ENCODE assay signal across 8 cellular contexts in genomic region chr9:6305954-6306563, GRCh38. TPM values are rescaled to one million over a fixed set of nuclear protein-coding genes. Genes with fewer than 3 reads are reported as not detected.
DNase-seq lines count a peak whose midpoint lies in the region; ATAC-seq and TF ChIP-seq lines count a peak whose summit lies in the region.

No MANE protein-coding gene starts in this region.

- no peak overlapping the region for H2BK12ac ChIP-seq in neuronal stem cell (ENCODE audit: low read length)

- H2AK5ac ChIP-seq in neuronal stem cell (ENCODE audit: low read depth, low read length) = no peak overlapping the region

- H2BK5ac ChIP-seq in neuronal stem cell (ENCODE audit: low read length) = no peak overlapping the region

- no peak overlapping the region for H3K4ac ChIP-seq in neuronal stem cell (ENCODE audit: low read length)

- H3K27me3 ChIP-seq in CD4-positive, CD25-positive, alpha-beta regulatory T cell (ENCODE audit: control insufficient read depth, insufficient read depth, low read length) = peaks cover 16% of the 10 kb centered on the region
- 0 out of 2 replicates have a peak, but pooled peaks cover 7% of the 10 kb centered on the region for H3K27me3 ChIP-seq in OCI-LY3 (ENCODE audit: low read depth, low read length)
- peaks cover 0 to 4% (median 0%) of the 10 kb centered on the region in 4 donors for H3K27me3 ChIP-seq in esophagus muscularis mucosa
- H3K27me3 ChIP-seq in neuronal stem cell (ENCODE audit: control insufficient read depth in 3 of 3, insufficient read depth in 3 of 3, low read depth in 1 of 3, low read length in 3 of 3) = peaks cover 0 to under 1% (median 0%) of the 10 kb centered on the region in 3 experiments

- no peaks in the 10 kb centered on the region for H3K79me1 ChIP-seq in neuronal stem cell (ENCODE audit: low read depth, low read length)

- H3K36me3 Mint-ChIP-seq in CD4-positive, CD25-positive, alpha-beta regulatory T cell = no peaks in the 10 kb centered on the region
- no peaks in the 10 kb centered on the region for H3K36me3 Mint-ChIP-seq in HFFc6 (ENCODE audit: low read depth)
- no peaks in the 10 kb centered on the region for H3K36me3 Mint-ChIP-seq in activated CD4-positive, alpha-beta T cell treated with anti-CD3 and anti-CD28 coated beads, Interleukin-2, amount 10 ng/mL, durations not matched to agents 24 days and 14 days (ENCODE audit: low read depth)

- H3K14ac ChIP-seq in neuronal stem cell (ENCODE audit: low read length) = no peak overlapping the region

- H3K4me3 Mint-ChIP-seq in CD4-positive, CD25-positive, alpha-beta regulatory T cell = no peak overlapping the region
- H3K4me3 Mint-ChIP-seq in HFFc6 = no peak overlapping the region
- H3K4me3 Mint-ChIP-seq in activated CD4-positive, alpha-beta T cell treated with anti-CD3 and anti-CD28 coated beads, Interleukin-2, amount 10 ng/mL, durations not matched to agents 24 days and 14 days = no peak overlapping the region

- no peak overlapping the region for H2BK15ac ChIP-seq in neuronal stem cell (ENCODE audit: low read length)

- H3K79me2 ChIP-seq in OCI-LY3 (ENCODE audit: low read length) = no peaks in the 10 kb centered on the region

- no peaks in the 10 kb centered on the region for H4K20me1 ChIP-seq in OCI-LY3 (ENCODE audit: insufficient read depth, low read length)

- no peak for TF ChIP-seq EP300 in esophagus muscularis mucosa (IDR thresholded peaks at IDR 0.05)

- TF ChIP-seq POLR2A in esophagus muscularis mucosa (IDR thresholded peaks at IDR 0.05; ENCODE audit: low read depth) = no peak

- no peaks in the 10 kb centered on the region for H3K9me3 ChIP-seq in CD4-positive, CD25-positive, alpha-beta regulatory T cell (ENCODE audit: control insufficient read depth in 2 of 2, low read length in 2 of 2)
- H3K9me3 ChIP-seq in OCI-LY3 (ENCODE audit: insufficient read depth, low read length) (no peaks in the 10 kb centered on the region), esophagus muscularis mucosa (no peaks in the 10 kb centered on the region), neuronal stem cell (replicated peaks in 1 of 2; ENCODE audit: control insufficient read depth in 2 of 2, insufficient read depth in 1 of 2, low read depth in 1 of 2, low read length in 2 of 2) (no peaks in the 10 kb centered on the region)

- no peak overlapping the region for H3K27ac Mint-ChIP-seq in CD4-positive, CD25-positive, alpha-beta regulatory T cell
- no peak overlapping the region for H3K27ac Mint-ChIP-seq in HFFc6
- no peak overlapping the region for H3K27ac Mint-ChIP-seq in activated CD4-positive, alpha-beta T cell treated with anti-CD3 and anti-CD28 coated beads, Interleukin-2, amount 10 ng/mL, durations not matched to agents 24 days and 14 days

- 95% methylated on average over 2 of the region's 2 CpGs for WGBS in esophagus muscularis mucosa
- no CpG with 5 or more reads among the region's 2 CpGs for WGBS in neuronal stem cell (ENCODE audit: extremely low coverage in 2 of 2, insufficient read length in 2 of 2, insufficient replicate concordance in 1 of 2), 2 donors

- H3K36me3 ChIP-seq in CD4-positive, CD25-positive, alpha-beta regulatory T cell (ENCODE audit: control insufficient read depth, insufficient read depth, low read length) = no peaks in the 10 kb centered on the region
- no peaks in the 10 kb centered on the region for H3K36me3 ChIP-seq in OCI-LY3 (replicated peaks; ENCODE audit: low read depth, low read length)
- no peaks in the 10 kb centered on the region for H3K36me3 ChIP-seq in esophagus muscularis mucosa
- H3K36me3 ChIP-seq in neuronal stem cell (replicated peaks in 1 of 2; ENCODE audit: control insufficient read depth in 2 of 2, insufficient read depth in 2 of 2, low read length in 2 of 2) = no peaks in the 10 kb centered on the region

- intact Hi-C loops in esophagus muscularis mucosa (cut with DNase I) = loop anchor here (1.0 to 5.0 kb wide), 2 partner anchors 109 to 254 kb away; no protein-coding TSS in a partner anchor
- intact Hi-C loops in activated CD4-positive, alpha-beta T cell treated with anti-CD3 and anti-CD28 coated beads, Interleukin-2, amount 10 ng/mL, durations not matched to agents 24 days and 14 days (cut with micrococcal nuclease) = loop anchor here (1.0 to 2.0 kb wide), 2 partner anchors 251 to 419 kb away; no protein-coding TSS in a partner anchor

- no peaks in the 10 kb centered on the region for H3K4me1 Mint-ChIP-seq in CD4-positive, CD25-positive, alpha-beta regulatory T cell
- H3K4me1 Mint-ChIP-seq in HFFc6 (ENCODE audit: low read depth) = no peaks in the 10 kb centered on the region
- H3K4me1 Mint-ChIP-seq in activated CD4-positive, alpha-beta T cell treated with anti-CD3 and anti-CD28 coated beads, Interleukin-2, amount 10 ng/mL, durations not matched to agents 24 days and 14 days = no peaks in the 10 kb centered on the region

- no peak overlapping the region for H2BK120ac ChIP-seq in neuronal stem cell (ENCODE audit: low read depth, low read length)

- no peak for ATAC-seq in CD4-positive, CD25-positive, alpha-beta regulatory T cell (ENCODE audit: low read depth in 2 of 2)
- ATAC-seq in GM21723 (IDR thresholded peaks at IDR 0.05; ENCODE audit: unreplicated experiment) = no peak

- no peak overlapping the region for H4K8ac ChIP-seq in neuronal stem cell (ENCODE audit: low read depth, low read length)

- H3K23ac ChIP-seq in neuronal stem cell (ENCODE audit: low read depth, low read length, poor library complexity) = no peak overlapping the region

- H3K18ac ChIP-seq in neuronal stem cell (ENCODE audit: low read length) = no peak overlapping the region

- H3K27me3 Mint-ChIP-seq in CD4-positive, CD25-positive, alpha-beta regulatory T cell = peaks cover 18% of the 10 kb centered on the region
- H3K27me3 Mint-ChIP-seq in HFFc6 (ENCODE audit: insufficient read depth) = peaks cover 6% of the 10 kb centered on the region; the same call in 1 of the 2 replicates
- peaks cover 24% of the 10 kb centered on the region for H3K27me3 Mint-ChIP-seq in activated CD4-positive, alpha-beta T cell treated with anti-CD3 and anti-CD28 coated beads, Interleukin-2, amount 10 ng/mL, durations not matched to agents 24 days and 14 days

- H4K91ac ChIP-seq in neuronal stem cell (ENCODE audit: low read depth, low read length, poor library complexity) = no peak overlapping the region

- no peaks in the 10 kb centered on the region for H3K4me1 ChIP-seq in CD4-positive, CD25-positive, alpha-beta regulatory T cell (ENCODE audit: control insufficient read depth, insufficient read depth, low read length, poor library complexity, severe bottlenecking)
- no peaks in the 10 kb centered on the region for H3K4me1 ChIP-seq in OCI-LY3 (ENCODE audit: low read length)
- H3K4me1 ChIP-seq in esophagus muscularis mucosa = no peaks in the 10 kb centered on the region
- no peaks in the 10 kb centered on the region for H3K4me1 ChIP-seq in neuronal stem cell (ENCODE audit: control insufficient read depth in 2 of 2, insufficient read depth in 1 of 2, low read depth in 1 of 2, low read length in 2 of 2)

- no peaks in the 10 kb centered on the region for H3K9me3 Mint-ChIP-seq in CD4-positive, CD25-positive, alpha-beta regulatory T cell
- no peaks in the 10 kb centered on the region for H3K9me3 Mint-ChIP-seq in HFFc6
- H3K9me3 Mint-ChIP-seq in activated CD4-positive, alpha-beta T cell treated with anti-CD3 and anti-CD28 coated beads, Interleukin-2, amount 10 ng/mL, durations not matched to agents 24 days and 14 days = no peaks in the 10 kb centered on the region

- no peak overlapping the region for H2AFZ ChIP-seq in OCI-LY3 (ENCODE audit: low read depth, low read length)
- H2AFZ ChIP-seq in neuronal stem cell (ENCODE audit: low read length) = no peak overlapping the region

- H3K4me2 ChIP-seq in OCI-LY3 (ENCODE audit: low read length) = peak overlapping the region; percentile 46
- H3K4me2 ChIP-seq in neuronal stem cell (ENCODE audit: insufficient read depth, low read length, poor library complexity, severe bottlenecking) = no peak overlapping the region

- H3K4me3 ChIP-seq in CD4-positive, CD25-positive, alpha-beta regulatory T cell (ENCODE audit: low read depth, low read length) = no peak overlapping the region
- H3K4me3 ChIP-seq in OCI-LY3 (ENCODE audit: low read length) (no peak overlapping the region), esophagus muscularis mucosa (no peak overlapping the region), neuronal stem cell (ENCODE audit: low read length in 2 of 2) (no peak overlapping the region)

- no peak overlapping the region for H3K27ac ChIP-seq in CD4-positive, CD25-positive, alpha-beta regulatory T cell (ENCODE audit: insufficient read depth, low read length, poor library complexity, severe bottlenecking)
- H3K27ac ChIP-seq in OCI-LY3 (ENCODE audit: low read length) = no peak overlapping the region
- no peak overlapping the region for H3K27ac ChIP-seq in esophagus muscularis mucosa (replicated peaks in 1 of 4)
- no peak overlapping the region for H3K27ac ChIP-seq in neuronal stem cell (replicated peaks; ENCODE audit: low read length)

- TF ChIP-seq CTCF in HFFc6 (IDR thresholded peaks at IDR 0.05) (peak; percentile 81), OCI-LY3 (IDR thresholded peaks at IDR 0.05; ENCODE audit: low read depth, low read length) (peak; percentile 76), esophagus muscularis mucosa (IDR thresholded peaks at IDR 0.05) (peak; percentile 57 to 64 (median 61))

- no peak overlapping the region for H3K9ac ChIP-seq in OCI-LY3 (ENCODE audit: low read length)
- H3K9ac ChIP-seq in neuronal stem cell (ENCODE audit: low read depth, low read length, poor library complexity) = no peak overlapping the region

- DNase-seq in CD4-positive, CD25-positive, alpha-beta regulatory T cell = peak in 2 of 3 donors; percentile 4 to 36
- DNase-seq in HFFc6 = peak; percentile 42
- DNase-seq in esophagus muscularis mucosa (ENCODE audit: extremely low spot score) = no peak
- peak; percentile 8 for DNase-seq in neuronal stem cell (ENCODE audit: low spot score)
- no peak for DNase-seq in activated CD4-positive, alpha-beta T cell treated with anti-CD3 and anti-CD28 coated beads, Interleukin-2, amount 10 ng/mL, durations not matched to agents 24 days and 14 days
- no peak for DNase-seq in cortex of kidney (lab: John Stamatoyannopoulos, UW)

RNA-seq across cellular contexts. Expression of gene TPD52L3, which starts 22.1 kb away (rescaled TPM):
- not detected for total RNA-seq in CD4-positive, CD25-positive, alpha-beta regulatory T cell
- not detected for polyA plus RNA-seq in CD4-positive, CD25-positive, alpha-beta regulatory T cell
- not detected for total RNA-seq in HFFc6 (2021; fragmentation: NEBNext Ultra II Directional; extraction: Animal tissue kit (Norgen Biotek cat#: 25700))
- not detected for total RNA-seq in esophagus muscularis mucosa
- not detected for polyA plus RNA-seq in neuronal stem cell (2013, experiment 1 of 2)
- polyA plus RNA-seq in neuronal stem cell (2013, experiment 2 of 2) = not detected
- not detected in 2 replicates for total RNA-seq in activated CD4-positive, alpha-beta T cell treated with anti-CD3 and anti-CD28 coated beads, Interleukin-2, amount 10 ng/mL, durations not matched to agents 24 days and 14 days

Comparison
In these comparisons a context has a peak if more than half of its experiments do, and no peak if none do; other contexts are left out.
1. DNase-seq: peak in CD4-positive, CD25-positive, alpha-beta regulatory T cell (2 of 3), HFFc6 (single experiment) and neuronal stem cell (single experiment); none in esophagus muscularis mucosa (single experiment), activated CD4-positive, alpha-beta T cell treated with anti-CD3 and anti-CD28 coated beads, Interleukin-2, amount 10 ng/mL, durations not matched to agents 24 days and 14 days (single experiment) and cortex of kidney (single experiment).
2. Peak in every context shown above with its lines, with median percentiles within 50 percentile points of each other: CTCF ChIP-seq.